2 cellular contexts compared by ENCODE assay signal in the genomic region with DNA sequence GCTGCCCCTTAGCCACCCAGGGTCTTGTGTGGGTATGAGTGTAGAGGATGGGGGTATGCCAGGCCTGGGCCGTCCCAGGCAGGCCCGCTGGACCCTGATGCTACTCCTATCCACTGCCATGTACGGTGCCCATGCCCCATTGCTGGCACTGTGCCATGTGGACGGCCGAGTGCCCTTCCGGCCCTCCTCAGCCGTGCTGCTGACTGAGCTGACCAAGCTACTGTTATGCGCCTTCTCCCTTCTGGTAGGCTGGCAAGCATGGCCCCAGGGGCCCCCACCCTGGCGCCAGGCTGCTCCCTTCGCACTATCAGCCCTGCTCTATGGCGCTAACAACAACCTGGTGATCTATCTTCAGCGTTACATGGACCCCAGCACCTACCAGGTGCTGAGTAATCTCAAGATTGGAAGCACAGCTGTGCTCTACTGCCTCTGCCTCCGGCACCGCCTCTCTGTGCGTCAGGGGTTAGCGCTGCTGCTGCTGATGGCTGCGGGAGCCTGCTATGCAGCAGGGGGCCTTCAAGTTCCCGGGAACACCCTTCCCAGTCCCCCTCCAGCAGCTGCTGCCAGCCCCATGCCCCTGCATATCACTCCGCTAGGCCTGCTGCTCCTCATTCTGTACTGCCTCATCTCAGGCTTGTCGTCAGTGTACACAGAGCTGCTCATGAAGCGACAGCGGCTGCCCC.
A peak's percentile ranks its signal among the peaks of the same experiment; 100 is the strongest.
TF ChIP-seq lines count a peak whose summit lies in the region.

No MANE protein-coding gene starts in this region.

TF ChIP-seq in WTC11, 78 proteins besides CTCF, POLR2A, EP300 and RAD21:
- TF ChIP-seq, protein P1, sequence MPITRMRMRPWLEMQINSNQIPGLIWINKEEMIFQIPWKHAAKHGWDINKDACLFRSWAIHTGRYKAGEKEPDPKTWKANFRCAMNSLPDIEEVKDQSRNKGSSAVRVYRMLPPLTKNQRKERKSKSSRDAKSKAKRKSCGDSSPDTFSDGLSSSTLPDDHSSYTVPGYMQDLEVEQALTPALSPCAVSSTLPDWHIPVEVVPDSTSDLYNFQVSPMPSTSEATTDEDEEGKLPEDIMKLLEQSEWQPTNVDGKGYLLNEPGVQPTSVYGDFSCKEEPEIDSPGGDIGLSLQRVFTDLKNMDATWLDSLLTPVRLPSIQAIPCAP (CRISPR knock-in tag; IDR thresholded peaks at IDR 0.05), result no peak
- TF ChIP-seq MYBL2 (CRISPR knock-in tag; IDR thresholded peaks at IDR 0.05) (no peak), FOXK1 (CRISPR knock-in tag; IDR thresholded peaks at IDR 0.05) (no peak), GABPB1 (CRISPR knock-in tag; IDR thresholded peaks at IDR 0.05) (no peak), EMX1 (CRISPR knock-in tag; IDR thresholded peaks at IDR 0.05) (no peak), ZBTB21 (CRISPR knock-in tag; IDR thresholded peaks at IDR 0.05; ENCODE audit: borderline replicate concordance) (no peak)
- TF ChIP-seq, protein P2, sequence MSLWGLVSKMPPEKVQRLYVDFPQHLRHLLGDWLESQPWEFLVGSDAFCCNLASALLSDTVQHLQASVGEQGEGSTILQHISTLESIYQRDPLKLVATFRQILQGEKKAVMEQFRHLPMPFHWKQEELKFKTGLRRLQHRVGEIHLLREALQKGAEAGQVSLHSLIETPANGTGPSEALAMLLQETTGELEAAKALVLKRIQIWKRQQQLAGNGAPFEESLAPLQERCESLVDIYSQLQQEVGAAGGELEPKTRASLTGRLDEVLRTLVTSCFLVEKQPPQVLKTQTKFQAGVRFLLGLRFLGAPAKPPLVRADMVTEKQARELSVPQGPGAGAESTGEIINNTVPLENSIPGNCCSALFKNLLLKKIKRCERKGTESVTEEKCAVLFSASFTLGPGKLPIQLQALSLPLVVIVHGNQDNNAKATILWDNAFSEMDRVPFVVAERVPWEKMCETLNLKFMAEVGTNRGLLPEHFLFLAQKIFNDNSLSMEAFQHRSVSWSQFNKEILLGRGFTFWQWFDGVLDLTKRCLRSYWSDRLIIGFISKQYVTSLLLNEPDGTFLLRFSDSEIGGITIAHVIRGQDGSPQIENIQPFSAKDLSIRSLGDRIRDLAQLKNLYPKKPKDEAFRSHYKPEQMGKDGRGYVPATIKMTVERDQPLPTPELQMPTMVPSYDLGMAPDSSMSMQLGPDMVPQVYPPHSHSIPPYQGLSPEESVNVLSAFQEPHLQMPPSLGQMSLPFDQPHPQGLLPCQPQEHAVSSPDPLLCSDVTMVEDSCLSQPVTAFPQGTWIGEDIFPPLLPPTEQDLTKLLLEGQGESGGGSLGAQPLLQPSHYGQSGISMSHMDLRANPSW (CRISPR knock-in tag; conservative IDR thresholded peaks at IDR 0.05; ENCODE audit: low read depth), result no peak
- TF ChIP-seq, protein P3, sequence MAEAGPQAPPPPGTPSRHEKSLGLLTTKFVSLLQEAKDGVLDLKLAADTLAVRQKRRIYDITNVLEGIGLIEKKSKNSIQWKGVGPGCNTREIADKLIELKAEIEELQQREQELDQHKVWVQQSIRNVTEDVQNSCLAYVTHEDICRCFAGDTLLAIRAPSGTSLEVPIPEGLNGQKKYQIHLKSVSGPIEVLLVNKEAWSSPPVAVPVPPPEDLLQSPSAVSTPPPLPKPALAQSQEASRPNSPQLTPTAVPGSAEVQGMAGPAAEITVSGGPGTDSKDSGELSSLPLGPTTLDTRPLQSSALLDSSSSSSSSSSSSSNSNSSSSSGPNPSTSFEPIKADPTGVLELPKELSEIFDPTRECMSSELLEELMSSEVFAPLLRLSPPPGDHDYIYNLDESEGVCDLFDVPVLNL (CRISPR knock-in tag; IDR thresholded peaks at IDR 0.05; ENCODE audit: borderline replicate concordance, low read depth), result no peak

TF ChIP-seq in HepG2, 621 proteins besides CTCF, POLR2A, EP300 and RAD21:
- TF ChIP-seq, protein P4, sequence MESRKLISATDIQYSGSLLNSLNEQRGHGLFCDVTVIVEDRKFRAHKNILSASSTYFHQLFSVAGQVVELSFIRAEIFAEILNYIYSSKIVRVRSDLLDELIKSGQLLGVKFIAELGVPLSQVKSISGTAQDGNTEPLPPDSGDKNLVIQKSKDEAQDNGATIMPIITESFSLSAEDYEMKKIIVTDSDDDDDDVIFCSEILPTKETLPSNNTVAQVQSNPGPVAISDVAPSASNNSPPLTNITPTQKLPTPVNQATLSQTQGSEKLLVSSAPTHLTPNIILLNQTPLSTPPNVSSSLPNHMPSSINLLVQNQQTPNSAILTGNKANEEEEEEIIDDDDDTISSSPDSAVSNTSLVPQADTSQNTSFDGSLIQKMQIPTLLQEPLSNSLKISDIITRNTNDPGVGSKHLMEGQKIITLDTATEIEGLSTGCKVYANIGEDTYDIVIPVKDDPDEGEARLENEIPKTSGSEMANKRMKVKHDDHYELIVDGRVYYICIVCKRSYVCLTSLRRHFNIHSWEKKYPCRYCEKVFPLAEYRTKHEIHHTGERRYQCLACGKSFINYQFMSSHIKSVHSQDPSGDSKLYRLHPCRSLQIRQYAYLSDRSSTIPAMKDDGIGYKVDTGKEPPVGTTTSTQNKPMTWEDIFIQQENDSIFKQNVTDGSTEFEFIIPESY (CRISPR knock-in tag; IDR thresholded peaks at IDR 0.05), result peak; percentile 31; the same call in 1 of the 2 replicates
- TF ChIP-seq MAFG (CRISPR knock-in tag; IDR thresholded peaks at IDR 0.05), result no peak
